In the genomic region with DNA sequence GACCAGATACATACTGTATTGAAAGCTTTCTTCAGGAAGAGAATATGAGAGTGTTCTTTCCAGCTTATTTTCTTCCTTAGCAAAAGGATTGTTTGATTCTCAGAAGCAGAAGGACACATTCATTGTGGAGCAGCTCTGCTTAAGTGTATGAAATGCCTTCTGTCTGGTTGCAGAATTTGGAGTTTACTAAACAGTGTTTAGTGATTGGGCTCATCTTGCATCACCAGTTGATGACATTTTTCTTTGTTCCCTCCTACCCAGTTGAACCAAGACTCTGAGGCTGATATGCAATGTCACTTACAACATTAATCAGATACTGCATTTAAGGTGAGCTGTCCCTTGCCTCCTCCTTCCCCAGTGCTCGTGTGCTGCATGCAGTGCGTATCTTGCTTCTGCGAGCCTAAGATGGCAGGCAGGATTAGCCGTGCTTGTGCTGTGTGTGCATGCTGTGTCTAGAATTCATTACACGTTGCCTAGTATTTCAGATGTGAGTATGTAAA, we compare ENCODE assay signal across 8 cellular contexts. TPM values are rescaled to one million over a fixed set of nuclear protein-coding genes. Genes with fewer than 3 reads are reported as not detected.
DNase-seq lines count a peak whose midpoint lies in the region; ATAC-seq and TF ChIP-seq lines count a peak whose summit lies in the region.

No MANE protein-coding gene starts in this region.

- no peak for TF ChIP-seq CTCF in epithelial cell of esophagus (IDR thresholded peaks at IDR 0.05; ENCODE audit: insufficient read depth, low read depth, low read length, missing control alignments)

- H3K4me3 ChIP-seq in epithelial cell of esophagus (ENCODE audit: low read length), result peak overlapping the region; percentile 36

- H3K27ac Mint-ChIP-seq in stimulated activated naive B cell treated with anti-CD40 and anti-IgM and Interleukin-4, amounts not matched to agents 10 μg/mL and 1 μg/mL and 100 μg/mL, for 72 hours, result no peak overlapping the region

- intact Hi-C loops in left colon (cut with DNase I, micrococcal nuclease), result no loop called here

- no peaks in the 10 kb centered on the region for H3K36me3 Mint-ChIP-seq in stimulated activated naive B cell treated with anti-CD40 and anti-IgM and Interleukin-4, amounts not matched to agents 10 μg/mL and 1 μg/mL and 100 μg/mL, for 72 hours

- DNase-seq in NCI-H187 (lab: John Stamatoyannopoulos, UW) (peak; percentile 45 to 49), NCI-H187 treated with DMSO at 0.1 percent for 48 hours (lab: John Stamatoyannopoulos, UW) (no peak), NCI-H2227 treated with DMSO at 0.1 percent for 48 hours (lab: John Stamatoyannopoulos, UW) (peak; percentile 71), epithelial cell of esophagus (ENCODE audit: low read depth) (no peak), left colon (no peak)
- DNase-seq in stimulated activated naive B cell treated with anti-CD40 and anti-IgM and Interleukin-4, amounts not matched to agents 10 μg/mL and 1 μg/mL and 100 μg/mL, for 72 hours, result no peak
- no peak for DNase-seq in activated effector memory CD4-positive, alpha-beta T cell treated with anti-CD3 and anti-CD28 coated beads, Interleukin-2, amount 50 U/mL, for 16 hours

- no peaks in the 10 kb centered on the region for H3K27me3 Mint-ChIP-seq in stimulated activated naive B cell treated with anti-CD40 and anti-IgM and Interleukin-4, amounts not matched to agents 10 μg/mL and 1 μg/mL and 100 μg/mL, for 72 hours

- no peaks in the 10 kb centered on the region for H3K9me3 Mint-ChIP-seq in stimulated activated naive B cell treated with anti-CD40 and anti-IgM and Interleukin-4, amounts not matched to agents 10 μg/mL and 1 μg/mL and 100 μg/mL, for 72 hours

- H3K4me1 Mint-ChIP-seq in stimulated activated naive B cell treated with anti-CD40 and anti-IgM and Interleukin-4, amounts not matched to agents 10 μg/mL and 1 μg/mL and 100 μg/mL, for 72 hours, result peaks cover 0 to 2% of the 10 kb centered on the region in 2 donors

- ATAC-seq in stimulated activated naive B cell treated with anti-CD40 and anti-IgM and Interleukin-4, amounts not matched to agents 10 μg/mL and 1 μg/mL and 100 μg/mL, for 72 hours (replicated peaks), result peak in 1 of 2 donors; percentile 38
- ATAC-seq in GM21786 (IDR thresholded peaks at IDR 0.05; ENCODE audit: unreplicated experiment), result no peak
- no peak for ATAC-seq in left colon

- H3K4me3 Mint-ChIP-seq in stimulated activated naive B cell treated with anti-CD40 and anti-IgM and Interleukin-4, amounts not matched to agents 10 μg/mL and 1 μg/mL and 100 μg/mL, for 72 hours, result peak overlapping the region; percentile 35 to 72

RNA-seq across cellular contexts. Expression of a gene that starts 18.4 kb away (rescaled TPM):
- total RNA-seq in left colon, result 100 to 1,000 TPM; 120 to 143 TPM

Comparison
In these comparisons a context has a peak if more than half of its experiments do, and no peak if none do; other contexts are left out.
1. DNase-seq: peak in NCI-H187 (2 of 2) and NCI-H2227 treated with DMSO at 0.1 percent for 48 hours (single experiment); none in NCI-H187 treated with DMSO at 0.1 percent for 48 hours (single experiment), epithelial cell of esophagus (single experiment), stimulated activated naive B cell treated with anti-CD40 and anti-IgM and Interleukin-4, amounts not matched to agents 10 μg/mL and 1 μg/mL and 100 μg/mL, for 72 hours (single experiment), left colon (0 of 2) and activated effector memory CD4-positive, alpha-beta T cell treated with anti-CD3 and anti-CD28 coated beads, Interleukin-2, amount 50 U/mL, for 16 hours (single experiment).